Comparison of ENCODE assay signal across 26 cellular contexts in the genomic region with DNA sequence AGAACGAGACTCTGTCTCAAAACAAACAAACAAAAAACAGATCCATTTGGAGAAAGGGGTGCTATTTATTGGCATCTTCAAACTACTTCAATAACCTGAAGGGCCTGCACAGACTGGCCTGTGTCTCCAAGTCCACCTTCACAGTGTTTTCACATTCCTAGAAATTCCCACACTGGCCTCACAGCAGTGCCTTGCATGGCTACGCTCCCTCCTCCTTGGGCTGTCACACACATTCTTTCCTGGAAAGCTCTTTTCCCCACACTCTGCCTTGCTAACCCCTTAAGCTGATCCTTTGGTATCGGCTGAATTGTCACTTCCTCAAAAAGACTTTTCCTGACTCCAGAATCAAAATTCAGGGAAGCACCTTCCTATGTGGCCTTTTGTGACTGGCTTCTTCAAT. TPM values are rescaled to one million over a fixed set of nuclear protein-coding genes. Genes with fewer than 3 reads are reported as not detected.
"Had no signal": no experiment of that assay in that cellular context is flagged by ENCODE, and none has a peak within 500 bp of the region (broad histone marks: within the 10 kb centered on the region; RNA-seq: fewer than 3 reads in every experiment).

No MANE protein-coding gene starts in this region.

- H3K79me2 ChIP-seq: hepatocyte had no signal

- H2AFZ ChIP-seq: hepatocyte had no signal

- H3K27ac ChIP-seq: dorsolateral prefrontal cortex, esophagus muscularis mucosa, foreskin keratinocyte, gastroesophageal sphincter, heart left ventricle, hepatocyte, lower lobe of right lung, prostate gland, skin epidermis, spleen, thoracic aorta, tibial nerve, upper lobe of left lung had no signal

- H3K27me3 Mint-ChIP-seq: stimulated activated memory B cell treated with anti-CD40 and anti-IgM and Interleukin-4, amounts not matched to agents 10 μg/mL and 1 μg/mL and 100 μg/mL, for 72 hours had no signal

- H3K9me3 ChIP-seq: esophagus muscularis mucosa, gastroesophageal sphincter, heart left ventricle, lower lobe of right lung, prostate gland, spleen, thoracic aorta, tibial nerve, upper lobe of left lung had no signal

- H3K27ac Mint-ChIP-seq: immature natural killer cell; natural killer cell; stimulated activated memory B cell treated with anti-CD40 and anti-IgM and Interleukin-4, amounts not matched to agents 10 μg/mL and 1 μg/mL and 100 μg/mL, for 72 hours had no signal

- H3K4me3 Mint-ChIP-seq: immature natural killer cell; natural killer cell; stimulated activated memory B cell treated with anti-CD40 and anti-IgM and Interleukin-4, amounts not matched to agents 10 μg/mL and 1 μg/mL and 100 μg/mL, for 72 hours had no signal

- H3K4me1 Mint-ChIP-seq: immature natural killer cell, natural killer cell had no signal

- H3K4me1 ChIP-seq: esophagus muscularis mucosa, gastroesophageal sphincter, lower lobe of right lung, prostate gland, tibial nerve, upper lobe of left lung had no signal

- H3K36me3 Mint-ChIP-seq: immature natural killer cell; natural killer cell; stimulated activated memory B cell treated with anti-CD40 and anti-IgM and Interleukin-4, amounts not matched to agents 10 μg/mL and 1 μg/mL and 100 μg/mL, for 72 hours had no signal

- H3K4me3 ChIP-seq: dorsolateral prefrontal cortex, esophagus muscularis mucosa, gastroesophageal sphincter, heart left ventricle, hepatocyte, lower lobe of right lung, prostate gland, skin epidermis, spleen, thoracic aorta, tibial nerve, upper lobe of left lung had no signal

- H3K36me3 ChIP-seq: esophagus muscularis mucosa, heart left ventricle, lower lobe of right lung, prostate gland, thoracic aorta, upper lobe of left lung had no signal

- ATAC-seq: foreskin keratinocyte; gastroesophageal sphincter; heart left ventricle; left ventricle myocardium superior; lower lobe of right lung; natural killer cell; right cardiac atrium; stimulated activated memory B cell treated with anti-CD40 and anti-IgM and Interleukin-4, amounts not matched to agents 10 μg/mL and 1 μg/mL and 100 μg/mL, for 72 hours; stimulated activated naive CD8-positive, alpha-beta T cell treated with anti-CD3 and anti-CD28 coated beads, Interleukin-15, Interleukin-2, amounts not matched to agents 100 U/mL and 50 U/mL, for 24 hours had no signal

- H3K4me2 ChIP-seq: hepatocyte had no signal

- H3K9me3 Mint-ChIP-seq: immature natural killer cell; natural killer cell; stimulated activated memory B cell treated with anti-CD40 and anti-IgM and Interleukin-4, amounts not matched to agents 10 μg/mL and 1 μg/mL and 100 μg/mL, for 72 hours had no signal

- H3K27me3 ChIP-seq: dorsolateral prefrontal cortex, esophagus muscularis mucosa, foreskin keratinocyte, gastroesophageal sphincter, heart left ventricle, hepatocyte, spleen, tibial nerve, upper lobe of left lung had no signal

- DNase-seq: dorsolateral prefrontal cortex; effector CD8-positive, alpha-beta T cell; foreskin keratinocyte; heart left ventricle; immature natural killer cell; left ventricle myocardium superior; lower lobe of right lung; natural killer cell; nucleus accumbens; right cardiac atrium; spleen; stimulated activated CD4-positive, alpha-beta T cell treated with anti-CD3 and anti-CD28 coated beads, Interleukin-4, amount 100 ng/mL, for 4 hours; stimulated activated naive CD8-positive, alpha-beta T cell treated with anti-CD3 and anti-CD28 coated beads, Interleukin-15, Interleukin-2, amounts not matched to agents 100 U/mL and 50 U/mL, for 24 hours; upper lobe of left lung had no signal

- FAIRE-seq: colon, endothelial cell of umbilical vein, keratinocyte, urothelium cell line had no signal

RNA-seq across cellular contexts. Expression of gene FAM151B, which starts 19.8 kb away (rescaled TPM):
- polyA plus RNA-seq: immature natural killer cell had no signal
